In the genomic region with DNA sequence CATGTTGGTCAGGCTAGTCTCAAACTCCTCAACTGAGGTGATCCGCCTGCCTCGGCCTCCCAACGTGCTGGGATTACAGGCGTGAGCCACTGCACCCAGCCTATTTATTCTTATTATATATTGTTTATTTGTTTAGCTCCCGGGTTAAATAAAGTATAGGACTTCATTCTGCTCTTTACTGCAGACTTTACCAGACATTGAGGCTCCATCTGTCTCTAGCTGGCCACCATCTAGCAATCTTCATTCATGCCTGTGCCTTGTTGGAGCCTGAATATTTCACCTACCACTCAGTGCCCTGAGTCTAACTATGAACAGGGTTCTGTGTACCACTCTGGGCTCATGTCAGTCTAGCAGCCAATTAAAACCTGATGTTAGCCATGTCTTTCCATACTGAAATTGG, we compare ENCODE assay signal across 20 cellular contexts. TPM values are rescaled to one million over a fixed set of nuclear protein-coding genes. Genes with fewer than 3 reads are reported as not detected.
"Had no signal": no experiment of that assay in that cellular context is flagged by ENCODE, and none has a peak within 500 bp of the region (broad histone marks: within the 10 kb centered on the region; RNA-seq: fewer than 3 reads in every experiment).

No MANE protein-coding gene starts in this region.

- H3K36me3 Mint-ChIP-seq: immature natural killer cell had no signal

- H3K4me3 Mint-ChIP-seq: stimulated activated naive B cell treated with anti-CD40 and anti-IgM and Interleukin-4, amounts not matched to agents 10 μg/mL and 1 μg/mL and 100 μg/mL, for 72 hours; stimulated activated naive CD8-positive, alpha-beta T cell treated with anti-CD3 and anti-CD28 coated beads, Interleukin-15, Interleukin-2, amounts not matched to agents 100 ng/mL and 50 ng/mL, for 24 hours had no signal

- H3K27ac ChIP-seq: dorsolateral prefrontal cortex, lower lobe of right lung, neutrophil, pancreas, right lobe of liver, thoracic aorta, tibial nerve, upper lobe of right lung, uterus had no signal

- H3K36me3 ChIP-seq: lower lobe of right lung, neutrophil, pancreas, right lobe of liver, thoracic aorta, tibial nerve, upper lobe of right lung, uterus had no signal

- H3K27me3 ChIP-seq: dorsolateral prefrontal cortex, pancreas, right lobe of liver, tibial nerve, upper lobe of right lung, uterus had no signal

- H3K4me3 ChIP-seq: dorsolateral prefrontal cortex, lower lobe of right lung, pancreas, right lobe of liver, thoracic aorta, tibial nerve, upper lobe of right lung, uterus had no signal

- DNase-seq: dorsolateral prefrontal cortex; effector CD4-positive, alpha-beta T cell; hypothalamus; immature natural killer cell; islet precursor cell; left ventricle myocardium superior; lower lobe of right lung; naive thymus-derived CD8-positive, alpha-beta T cell; pancreas; right lobe of liver; small intestine; stimulated activated CD4-positive, alpha-beta T cell treated with anti-CD3 and anti-CD28 coated beads, Interleukin-15, amount 100 ng/mL, for 24 hours; stimulated activated CD4-positive, alpha-beta T cell treated with anti-CD3 and anti-CD28 coated beads, Interleukin-2, amount 100 ng/mL, for 48 hours; stimulated activated naive B cell treated with anti-CD40 and anti-IgM and Interleukin-4, amounts not matched to agents 10 μg/mL and 1 μg/mL and 100 μg/mL, for 72 hours; upper lobe of right lung; uterus had no signal

- H3K4me1 ChIP-seq: uterus had no signal

- H3K27ac Mint-ChIP-seq: immature natural killer cell; naive thymus-derived CD8-positive, alpha-beta T cell; stimulated activated naive B cell treated with anti-CD40 and anti-IgM and Interleukin-4, amounts not matched to agents 10 μg/mL and 1 μg/mL and 100 μg/mL, for 72 hours; stimulated activated naive CD8-positive, alpha-beta T cell treated with anti-CD3 and anti-CD28 coated beads, Interleukin-15, Interleukin-2, amounts not matched to agents 100 ng/mL and 50 ng/mL, for 24 hours had no signal

- ATAC-seq: left ventricle myocardium superior; lower lobe of right lung; naive thymus-derived CD8-positive, alpha-beta T cell; pancreas; right lobe of liver; stimulated activated naive B cell treated with anti-CD40 and anti-IgM and Interleukin-4, amounts not matched to agents 10 μg/mL and 1 μg/mL and 100 μg/mL, for 72 hours; upper lobe of right lung had no signal

- H3K9me3 ChIP-seq: lower lobe of right lung, neutrophil, pancreas, right lobe of liver, thoracic aorta, tibial nerve, upper lobe of right lung, uterus had no signal

RNA-seq across cellular contexts. Expression of gene DDAH1, which starts 2.1 kb away (rescaled TPM):
- total RNA-seq: naive thymus-derived CD8-positive, alpha-beta T cell had no signal
